Comparison of ENCODE assay signal across 1 cellular context in the genomic region with DNA sequence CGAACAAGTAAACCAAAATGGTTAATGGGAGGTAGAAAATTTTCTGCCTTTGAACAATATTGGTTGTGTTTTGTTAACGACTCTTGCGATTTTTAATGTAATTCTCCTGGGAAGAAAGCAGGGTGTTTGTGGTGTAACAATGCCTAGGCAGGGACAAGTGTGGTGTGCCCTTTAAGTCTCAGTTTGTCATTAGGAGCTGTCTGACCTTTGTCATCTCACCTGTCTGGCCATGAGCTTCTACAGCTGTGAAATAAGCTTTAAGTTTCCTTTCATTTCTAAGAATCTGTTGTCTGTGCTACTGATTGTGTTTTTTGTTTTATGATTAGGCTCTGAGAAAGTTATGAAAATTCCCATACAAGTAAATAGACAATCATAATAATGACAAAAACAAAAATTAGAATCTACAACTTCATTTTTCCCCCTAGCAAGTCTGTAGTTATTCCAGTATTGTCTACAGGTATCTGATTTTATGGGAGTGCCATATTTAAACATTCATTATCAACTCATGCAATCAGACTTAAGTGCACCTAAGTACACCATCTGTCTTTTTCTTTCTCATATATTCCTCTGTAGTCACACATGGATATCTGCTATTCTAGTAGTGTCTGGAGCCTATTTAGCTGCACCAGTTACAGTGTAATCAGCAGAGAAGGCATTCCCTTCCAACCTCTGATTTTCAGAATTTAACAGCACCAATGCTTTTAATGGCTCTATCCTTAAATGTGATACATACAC.
TF ChIP-seq lines count a peak whose summit lies in the region.

No MANE protein-coding gene starts in this region.

TF ChIP-seq in GM23338, 12 proteins besides CTCF, POLR2A, EP300 and RAD21 (continued from another document):
- TF ChIP-seq, protein P1, sequence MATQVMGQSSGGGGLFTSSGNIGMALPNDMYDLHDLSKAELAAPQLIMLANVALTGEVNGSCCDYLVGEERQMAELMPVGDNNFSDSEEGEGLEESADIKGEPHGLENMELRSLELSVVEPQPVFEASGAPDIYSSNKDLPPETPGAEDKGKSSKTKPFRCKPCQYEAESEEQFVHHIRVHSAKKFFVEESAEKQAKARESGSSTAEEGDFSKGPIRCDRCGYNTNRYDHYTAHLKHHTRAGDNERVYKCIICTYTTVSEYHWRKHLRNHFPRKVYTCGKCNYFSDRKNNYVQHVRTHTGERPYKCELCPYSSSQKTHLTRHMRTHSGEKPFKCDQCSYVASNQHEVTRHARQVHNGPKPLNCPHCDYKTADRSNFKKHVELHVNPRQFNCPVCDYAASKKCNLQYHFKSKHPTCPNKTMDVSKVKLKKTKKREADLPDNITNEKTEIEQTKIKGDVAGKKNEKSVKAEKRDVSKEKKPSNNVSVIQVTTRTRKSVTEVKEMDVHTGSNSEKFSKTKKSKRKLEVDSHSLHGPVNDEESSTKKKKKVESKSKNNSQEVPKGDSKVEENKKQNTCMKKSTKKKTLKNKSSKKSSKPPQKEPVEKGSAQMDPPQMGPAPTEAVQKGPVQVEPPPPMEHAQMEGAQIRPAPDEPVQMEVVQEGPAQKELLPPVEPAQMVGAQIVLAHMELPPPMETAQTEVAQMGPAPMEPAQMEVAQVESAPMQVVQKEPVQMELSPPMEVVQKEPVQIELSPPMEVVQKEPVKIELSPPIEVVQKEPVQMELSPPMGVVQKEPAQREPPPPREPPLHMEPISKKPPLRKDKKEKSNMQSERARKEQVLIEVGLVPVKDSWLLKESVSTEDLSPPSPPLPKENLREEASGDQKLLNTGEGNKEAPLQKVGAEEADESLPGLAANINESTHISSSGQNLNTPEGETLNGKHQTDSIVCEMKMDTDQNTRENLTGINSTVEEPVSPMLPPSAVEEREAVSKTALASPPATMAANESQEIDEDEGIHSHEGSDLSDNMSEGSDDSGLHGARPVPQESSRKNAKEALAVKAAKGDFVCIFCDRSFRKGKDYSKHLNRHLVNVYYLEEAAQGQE (IDR thresholded peaks at IDR 0.05; ENCODE audit: unreplicated experiment), result no peak
- no peak for TF ChIP-seq ZNF331 (CRISPR knock-in tag; IDR thresholded peaks at IDR 0.05; ENCODE audit: low read depth)
- TF ChIP-seq NANOG (IDR thresholded peaks at IDR 0.05; ENCODE audit: borderline replicate concordance), result no peak
- no peak for TF ChIP-seq STAT1 (IDR thresholded peaks at IDR 0.05; ENCODE audit: unreplicated experiment)
